ENCODE assay signal across 14 cellular contexts in genomic region chr19:3386447-3387234, GRCh38. TPM values are rescaled to one million over a fixed set of nuclear protein-coding genes. Genes with fewer than 3 reads are reported as not detected.
A peak's percentile ranks its signal among the peaks of the same experiment; 100 is the strongest.
DNase-seq lines count a peak whose midpoint lies in the region; ATAC-seq and TF ChIP-seq lines count a peak whose summit lies in the region.
"Had no signal": no experiment of that assay in that cellular context is flagged by ENCODE, and none has a peak within 500 bp of the region (broad histone marks: within the 10 kb centered on the region; RNA-seq: fewer than 3 reads in every experiment).

No MANE protein-coding gene starts in this region.

- H2AFZ ChIP-seq in HCT116 (ENCODE audit: low read depth, low read length, poor library complexity, severe bottlenecking), result no peak overlapping the region

- no peak overlapping the region for H3K4me3 ChIP-seq in HCT116 (replicated peaks in 1 of 2; ENCODE audit: low read depth in 1 of 2, low read length in 2 of 2)
- H3K4me3 ChIP-seq in endodermal cell (ENCODE audit: low read length), result no peak overlapping the region
- no peak overlapping the region for H3K4me3 ChIP-seq in lung
- H3K4me3 ChIP-seq in stomach smooth muscle (ENCODE audit: low read length in 2 of 2), result peak overlapping the region in 1 of 2 donors; percentile 52

- no peaks in the 10 kb centered on the region for H3K9me3 Mint-ChIP-seq in endodermal cell

- POLR2A ChIA-PET in HCT116 (lab: Charles Lee), result no interaction called here

- no peak overlapping the region for H3K4me3 Mint-ChIP-seq in endodermal cell

- no peaks in the 10 kb centered on the region for H3K36me3 Mint-ChIP-seq in endodermal cell (ENCODE audit: low read depth)

- H3K9me3 ChIP-seq in HCT116 (ENCODE audit: control insufficient read depth in 1 of 2, insufficient read depth in 1 of 2, low read depth in 1 of 2, low read length in 2 of 2), result no peaks in the 10 kb centered on the region
- H3K9me3 ChIP-seq in endodermal cell (ENCODE audit: control insufficient read depth, low read length), result no peaks in the 10 kb centered on the region
- no peaks in the 10 kb centered on the region for H3K9me3 ChIP-seq in lung (ENCODE audit: control insufficient read depth in 2 of 2, insufficient read depth in 1 of 2, low read length in 1 of 2)
- H3K9me3 ChIP-seq in stomach smooth muscle (ENCODE audit: control insufficient read depth in 2 of 2, low read length in 2 of 2), result no peaks in the 10 kb centered on the region

- H3K27ac ChIP-seq in HCT116 (ENCODE audit: low read depth, low read length) (peak overlapping the region; percentile 65), endodermal cell (ENCODE audit: low read depth, low read length) (no peak overlapping the region), lung (ENCODE audit: low read depth in 1 of 2, low read length in 1 of 2) (peak overlapping the region; percentile 71 to 85), stomach smooth muscle (ENCODE audit: low read length) (peak overlapping the region; percentile 90)
- H3K27ac ChIP-seq: brain microvascular endothelial cell had no signal

- no peak for TF ChIP-seq POLR2A in HCT116 (IDR thresholded peaks at IDR 0.05; ENCODE audit: borderline replicate concordance, extremely low read depth, insufficient read depth, insufficient read length)

- H3K9ac ChIP-seq in HCT116 (ENCODE audit: low read length) (no peak overlapping the region), endodermal cell (ENCODE audit: extremely low read depth, low read length, poor library complexity, severe bottlenecking) (no peak overlapping the region), stomach smooth muscle (ENCODE audit: low read length in 2 of 2) (peak overlapping the region; percentile 1 to 58)

- intact Hi-C loops in HCT116 (cut with micrococcal nuclease), result no loop called here

- DNase-seq in HCT116 (ENCODE audit: low read depth, low spot score), result no peak
- peak; percentile 32 for DNase-seq in endodermal cell
- no peak for DNase-seq in lung (ENCODE audit: low spot score)
- DNase-seq in activated CD4-positive, CD25-positive, alpha-beta regulatory T cell treated with anti-CD3 and anti-CD28 coated beads, Interleukin-2, amount 50 U/mL, for 72 hours, result no peak
- no peak for DNase-seq in MV-4-11 (lab: John Stamatoyannopoulos, UW)
- no peak for DNase-seq in NCI-H2227 treated with DMSO at 0.1 percent for 48 hours (lab: John Stamatoyannopoulos, UW)
- DNase-seq: activated effector memory CD4-positive, alpha-beta T cell treated with Interleukin-2 at 50 U/mL for 16 hours; brain microvascular endothelial cell; DMS53; MM.1S; retina; T-helper 2 cell had no signal

- H3K36me3 ChIP-seq in HCT116 (ENCODE audit: control insufficient read depth in 1 of 2, insufficient read depth in 2 of 2, low read length in 2 of 2) (peaks cover 5 to 17% of the 10 kb centered on the region in 2 experiments; a peak in 2 of 4 replicates), endodermal cell (ENCODE audit: control insufficient read depth, insufficient read depth, low read length) (no peaks in the 10 kb centered on the region), lung (ENCODE audit: control insufficient read depth in 2 of 2, insufficient read depth in 2 of 2, low read length in 2 of 2) (peaks cover 0 to 29% of the 10 kb centered on the region in 2 donors), stomach smooth muscle (ENCODE audit: control insufficient read depth in 2 of 2, insufficient read depth in 2 of 2, low read length in 2 of 2) (peaks cover 6 to 12% of the 10 kb centered on the region in 2 donors)

- CTCF ChIA-PET in HCT116 (lab: Charles Lee), result no interaction called here

- no TSS peak for BruUV-seq in HCT116 (replicated peaks; lab: Mats Ljungman, UMichigan)

- peaks cover 99% of the 10 kb centered on the region for H3K79me2 ChIP-seq in HCT116 (ENCODE audit: insufficient read depth, low read length)

- no peak overlapping the region for H3K27ac Mint-ChIP-seq in endodermal cell

- H3K9me2 ChIP-seq in HCT116 (ENCODE audit: insufficient read depth), result no peaks in the 10 kb centered on the region

- H3K27me3 ChIP-seq in HCT116 (ENCODE audit: insufficient read depth, low read length), result no peaks in the 10 kb centered on the region
- no peaks in the 10 kb centered on the region for H3K27me3 ChIP-seq in endodermal cell (ENCODE audit: control insufficient read depth, insufficient read depth, low read length, poor library complexity, severe bottlenecking)
- no peaks in the 10 kb centered on the region for H3K27me3 ChIP-seq in lung (ENCODE audit: control insufficient read depth, insufficient read depth)
- no peaks in the 10 kb centered on the region for H3K27me3 ChIP-seq in stomach smooth muscle (ENCODE audit: control insufficient read depth in 1 of 2, insufficient read depth in 2 of 2, low read length in 2 of 2)
- H3K27me3 ChIP-seq: brain microvascular endothelial cell had no signal

- H3K4me1 ChIP-seq in HCT116 (ENCODE audit: control insufficient read depth in 1 of 2, insufficient read depth in 2 of 2, low read length in 2 of 2) (peaks cover 44 to 62% of the 10 kb centered on the region in 2 experiments), endodermal cell (ENCODE audit: control insufficient read depth, insufficient read depth, low read length) (no peaks in the 10 kb centered on the region), lung (ENCODE audit: control insufficient read depth in 2 of 2, insufficient read depth in 2 of 2, low read length in 2 of 2) (peaks cover 0 to 36% of the 10 kb centered on the region in 2 donors), stomach smooth muscle (ENCODE audit: control insufficient read depth, insufficient read depth, low read length) (peaks cover 87% of the 10 kb centered on the region)

- peaks cover 10% of the 10 kb centered on the region; the same call in 1 of the 2 replicates for H4K20me1 ChIP-seq in HCT116 (ENCODE audit: insufficient read depth)

- H3K4me1 Mint-ChIP-seq in endodermal cell, result peaks cover 4% of the 10 kb centered on the region

- 90 to 91% methylated on average over 15 to 25 of the region's 25 CpGs for WGBS in endodermal cell (ENCODE audit: insufficient coverage in 1 of 2, insufficient read length in 1 of 2), 2 experiments
- 81 to 85% methylated on average over 25 of the region's 25 CpGs for WGBS in lung, 2 donors

- ATAC-seq in HCT116, result no peak
- no peak for ATAC-seq in lung (ENCODE audit: insufficient read depth, low FRiP score)
- ATAC-seq in GM19395 (IDR thresholded peaks at IDR 0.05; ENCODE audit: unreplicated experiment), result no peak

- peaks cover 6% of the 10 kb centered on the region for H3K27me3 Mint-ChIP-seq in endodermal cell (ENCODE audit: insufficient read depth)

- no peak for TF ChIP-seq CTCF in HCT116 (IDR thresholded peaks at IDR 0.05 in 2 of 3, conservative IDR thresholded peaks at IDR 0.05 in 1 of 3; ENCODE audit: borderline replicate concordance in 1 of 3, insufficient read depth in 1 of 3, low read depth in 2 of 3, low read length in 2 of 3)
- no peak for TF ChIP-seq CTCF in endodermal cell (conservative IDR thresholded peaks at IDR 0.05)
- no peak for TF ChIP-seq CTCF in lung (IDR thresholded peaks at IDR 0.05; ENCODE audit: control extremely low read depth, extremely low read depth)

- TF ChIP-seq RAD21 in HCT116 (IDR thresholded peaks at IDR 0.05; ENCODE audit: low read depth), result no peak

- H3K4me2 ChIP-seq in HCT116 (ENCODE audit: low read length), result peak overlapping the region; percentile 21; the same call in 1 of the 2 replicates

- RAD21 ChIA-PET in HCT116 (lab: Charles Lee; ENCODE audit: low non-redundant PET in 1 of 2, low total read pairs in 2 of 2, uncharacterized antibody in 2 of 2, unreplicated experiment in 2 of 2), result no interaction called here

TF ChIP-seq in HCT116, 20 proteins besides CTCF, POLR2A, EP300 and RAD21 (continues in another document):
- no peak for TF ChIP-seq MAX (IDR thresholded peaks at IDR 0.05)
- no peak for TF ChIP-seq SRF (IDR thresholded peaks at IDR 0.05; ENCODE audit: low read depth)
- no peak for TF ChIP-seq CBX3 (IDR thresholded peaks at IDR 0.05; ENCODE audit: low read depth)
- no peak for TF ChIP-seq EZH2 (IDR thresholded peaks at IDR 0.05)
- no peak for TF ChIP-seq EGR1 (IDR thresholded peaks at IDR 0.05; ENCODE audit: low read depth)
- no peak for TF ChIP-seq CEBPB (IDR thresholded peaks at IDR 0.05; ENCODE audit: low read depth)
- no peak for TF ChIP-seq TCF7L2 (IDR thresholded peaks at IDR 0.05; ENCODE audit: borderline replicate concordance, extremely low read depth, insufficient read depth, insufficient read length)
- no peak for TF ChIP-seq SP1 (IDR thresholded peaks at IDR 0.05; ENCODE audit: low read depth)
- TF ChIP-seq JUND (IDR thresholded peaks at IDR 0.05), result no peak
- TF ChIP-seq, protein P1, sequence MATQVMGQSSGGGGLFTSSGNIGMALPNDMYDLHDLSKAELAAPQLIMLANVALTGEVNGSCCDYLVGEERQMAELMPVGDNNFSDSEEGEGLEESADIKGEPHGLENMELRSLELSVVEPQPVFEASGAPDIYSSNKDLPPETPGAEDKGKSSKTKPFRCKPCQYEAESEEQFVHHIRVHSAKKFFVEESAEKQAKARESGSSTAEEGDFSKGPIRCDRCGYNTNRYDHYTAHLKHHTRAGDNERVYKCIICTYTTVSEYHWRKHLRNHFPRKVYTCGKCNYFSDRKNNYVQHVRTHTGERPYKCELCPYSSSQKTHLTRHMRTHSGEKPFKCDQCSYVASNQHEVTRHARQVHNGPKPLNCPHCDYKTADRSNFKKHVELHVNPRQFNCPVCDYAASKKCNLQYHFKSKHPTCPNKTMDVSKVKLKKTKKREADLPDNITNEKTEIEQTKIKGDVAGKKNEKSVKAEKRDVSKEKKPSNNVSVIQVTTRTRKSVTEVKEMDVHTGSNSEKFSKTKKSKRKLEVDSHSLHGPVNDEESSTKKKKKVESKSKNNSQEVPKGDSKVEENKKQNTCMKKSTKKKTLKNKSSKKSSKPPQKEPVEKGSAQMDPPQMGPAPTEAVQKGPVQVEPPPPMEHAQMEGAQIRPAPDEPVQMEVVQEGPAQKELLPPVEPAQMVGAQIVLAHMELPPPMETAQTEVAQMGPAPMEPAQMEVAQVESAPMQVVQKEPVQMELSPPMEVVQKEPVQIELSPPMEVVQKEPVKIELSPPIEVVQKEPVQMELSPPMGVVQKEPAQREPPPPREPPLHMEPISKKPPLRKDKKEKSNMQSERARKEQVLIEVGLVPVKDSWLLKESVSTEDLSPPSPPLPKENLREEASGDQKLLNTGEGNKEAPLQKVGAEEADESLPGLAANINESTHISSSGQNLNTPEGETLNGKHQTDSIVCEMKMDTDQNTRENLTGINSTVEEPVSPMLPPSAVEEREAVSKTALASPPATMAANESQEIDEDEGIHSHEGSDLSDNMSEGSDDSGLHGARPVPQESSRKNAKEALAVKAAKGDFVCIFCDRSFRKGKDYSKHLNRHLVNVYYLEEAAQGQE (IDR thresholded peaks at IDR 0.05; ENCODE audit: low read depth), result no peak

RNA-seq across cellular contexts. Expression of gene NFIC, which starts 20.3 kb away (rescaled TPM):
- total RNA-seq in HCT116 (2021; ENCODE audit: unreplicated experiment) (116 TPM), endodermal cell (1 to 10 TPM; 5.2 to 6.6 TPM), lung (100 to 1,000 TPM in 1 of 2 donors, 10 to 100 TPM in 1; 43.9 to 208 TPM)
- 42.8 and 55.4 TPM in 2 replicates for polyA plus RNA-seq in HCT116 (2012)
- polyA plus RNA-seq in endodermal cell (2013, experiment 1 of 2), result 4.0 TPM
- polyA plus RNA-seq in endodermal cell (2013, experiment 2 of 2), result 3.7 TPM
- 10 to 100 TPM; 40.4 to 55.6 TPM for polyA plus RNA-seq in lung

Comparison
In these comparisons a context has a peak if more than half of its experiments do, and no peak if none do; other contexts are left out.
1. H3K9ac ChIP-seq: peak in stomach smooth muscle (2 of 2); none in HCT116 (single experiment) and endodermal cell (single experiment).
2. RNA of gene NFIC, which starts 20.3 kb away (total RNA-seq): 43.9 to 208 TPM in lung and 116 TPM in HCT116 (single experiment); 5.2 to 6.6 TPM in endodermal cell; every median in the first group is over 4 times any median in the second.